1 cellular context compared by ENCODE assay signal in the genomic region with DNA sequence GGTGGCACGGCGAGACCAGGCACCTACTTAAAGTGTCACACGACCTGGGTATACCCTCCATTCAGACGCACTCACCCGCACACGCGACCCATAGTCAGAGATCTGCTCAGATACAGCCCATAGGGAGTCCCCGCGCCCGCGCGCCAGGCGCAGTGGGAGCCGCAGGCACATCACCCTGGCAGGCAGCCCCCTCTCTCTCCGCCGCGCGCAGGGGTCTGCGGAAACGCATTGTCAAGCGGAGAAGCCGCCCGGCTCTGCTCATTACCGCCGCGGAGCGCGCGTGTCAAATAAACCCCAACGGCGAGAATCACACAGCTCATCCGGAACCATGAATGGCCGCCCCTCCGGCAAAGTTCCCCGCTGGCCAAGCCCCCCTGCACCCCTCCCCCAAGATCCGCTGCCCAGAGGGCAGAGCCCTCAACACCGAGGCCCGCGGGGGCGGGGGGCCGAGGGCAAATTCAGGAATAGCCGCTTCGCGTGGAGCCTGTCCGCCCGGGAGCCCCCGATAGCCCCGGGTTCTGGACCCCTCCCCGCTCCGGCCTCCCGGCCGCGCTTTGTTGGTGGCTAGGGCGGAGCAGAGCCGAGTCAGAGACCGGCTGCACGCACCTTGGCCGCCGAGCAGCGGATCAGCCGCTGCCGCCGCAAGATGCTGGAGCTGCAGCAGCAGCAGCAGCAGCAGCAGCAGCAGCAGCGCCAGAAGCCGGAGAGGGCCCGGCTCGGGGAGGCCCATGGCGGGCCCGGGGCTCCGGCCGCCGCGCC.
TF ChIP-seq lines count a peak whose summit lies in the region.

No MANE protein-coding gene starts in this region.

TF ChIP-seq in HepG2, 621 proteins besides CTCF, POLR2A, EP300 and RAD21 (continued from another document and continues in another):
- TF ChIP-seq, protein P1, sequence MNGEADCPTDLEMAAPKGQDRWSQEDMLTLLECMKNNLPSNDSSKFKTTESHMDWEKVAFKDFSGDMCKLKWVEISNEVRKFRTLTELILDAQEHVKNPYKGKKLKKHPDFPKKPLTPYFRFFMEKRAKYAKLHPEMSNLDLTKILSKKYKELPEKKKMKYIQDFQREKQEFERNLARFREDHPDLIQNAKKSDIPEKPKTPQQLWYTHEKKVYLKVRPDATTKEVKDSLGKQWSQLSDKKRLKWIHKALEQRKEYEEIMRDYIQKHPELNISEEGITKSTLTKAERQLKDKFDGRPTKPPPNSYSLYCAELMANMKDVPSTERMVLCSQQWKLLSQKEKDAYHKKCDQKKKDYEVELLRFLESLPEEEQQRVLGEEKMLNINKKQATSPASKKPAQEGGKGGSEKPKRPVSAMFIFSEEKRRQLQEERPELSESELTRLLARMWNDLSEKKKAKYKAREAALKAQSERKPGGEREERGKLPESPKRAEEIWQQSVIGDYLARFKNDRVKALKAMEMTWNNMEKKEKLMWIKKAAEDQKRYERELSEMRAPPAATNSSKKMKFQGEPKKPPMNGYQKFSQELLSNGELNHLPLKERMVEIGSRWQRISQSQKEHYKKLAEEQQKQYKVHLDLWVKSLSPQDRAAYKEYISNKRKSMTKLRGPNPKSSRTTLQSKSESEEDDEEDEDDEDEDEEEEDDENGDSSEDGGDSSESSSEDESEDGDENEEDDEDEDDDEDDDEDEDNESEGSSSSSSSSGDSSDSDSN (CRISPR knock-in tag; IDR thresholded peaks at IDR 0.05): peak; percentile 26; the same call in 1 of the 2 replicates
- TF ChIP-seq NBN (conservative IDR thresholded peaks at IDR 0.05) (no peak), SALL2 (CRISPR knock-in tag; IDR thresholded peaks at IDR 0.05) (peak; percentile 7; the same call in 1 of the 2 replicates), ZNF557 (CRISPR knock-in tag; IDR thresholded peaks at IDR 0.05) (no peak), GATAD1 (CRISPR knock-in tag; IDR thresholded peaks at IDR 0.05) (no peak), HOXD1 (CRISPR knock-in tag; IDR thresholded peaks at IDR 0.05) (no peak), ZNF33A (CRISPR knock-in tag; IDR thresholded peaks at IDR 0.05; ENCODE audit: borderline replicate concordance) (no peak), ZNF30 (CRISPR knock-in tag; IDR thresholded peaks at IDR 0.05) (no peak), ZNF264 (CRISPR knock-in tag; IDR thresholded peaks at IDR 0.05) (no peak), ZNF562 (CRISPR knock-in tag; IDR thresholded peaks at IDR 0.05; ENCODE audit: borderline replicate concordance) (no peak), FOXK2 (IDR thresholded peaks at IDR 0.05) (no peak), TBP (CRISPR knock-in tag; IDR thresholded peaks at IDR 0.05) (no peak), ZNF263 (CRISPR knock-in tag; IDR thresholded peaks at IDR 0.05) (no peak), ZNF354B (CRISPR knock-in tag; IDR thresholded peaks at IDR 0.05) (no peak), ZFP36L2 (CRISPR knock-in tag; IDR thresholded peaks at IDR 0.05) (no peak), CHCHD3 (CRISPR knock-in tag; IDR thresholded peaks at IDR 0.05) (no peak), HNRNPLL (IDR thresholded peaks at IDR 0.05; ENCODE audit: low read depth, low read length, poor library complexity, severe bottlenecking) (peak; percentile 53), MIER3 (CRISPR knock-in tag; IDR thresholded peaks at IDR 0.05; ENCODE audit: borderline replicate concordance) (no peak), ZNF839 (CRISPR knock-in tag; IDR thresholded peaks at IDR 0.05; ENCODE audit: borderline replicate concordance) (no peak), ZNF556 (CRISPR knock-in tag; IDR thresholded peaks at IDR 0.05; ENCODE audit: borderline replicate concordance) (0 out of 2 replicates have a peak, but pooled peaks have one; percentile 31), ZFX (CRISPR knock-in tag; IDR thresholded peaks at IDR 0.05; ENCODE audit: low read depth) (no peak; the same call in 1 of the 2 replicates)
- TF ChIP-seq, protein P2, sequence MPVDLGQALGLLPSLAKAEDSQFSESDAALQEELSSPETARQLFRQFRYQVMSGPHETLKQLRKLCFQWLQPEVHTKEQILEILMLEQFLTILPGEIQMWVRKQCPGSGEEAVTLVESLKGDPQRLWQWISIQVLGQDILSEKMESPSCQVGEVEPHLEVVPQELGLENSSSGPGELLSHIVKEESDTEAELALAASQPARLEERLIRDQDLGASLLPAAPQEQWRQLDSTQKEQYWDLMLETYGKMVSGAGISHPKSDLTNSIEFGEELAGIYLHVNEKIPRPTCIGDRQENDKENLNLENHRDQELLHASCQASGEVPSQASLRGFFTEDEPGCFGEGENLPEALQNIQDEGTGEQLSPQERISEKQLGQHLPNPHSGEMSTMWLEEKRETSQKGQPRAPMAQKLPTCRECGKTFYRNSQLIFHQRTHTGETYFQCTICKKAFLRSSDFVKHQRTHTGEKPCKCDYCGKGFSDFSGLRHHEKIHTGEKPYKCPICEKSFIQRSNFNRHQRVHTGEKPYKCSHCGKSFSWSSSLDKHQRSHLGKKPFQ (CRISPR knock-in tag; IDR thresholded peaks at IDR 0.05; ENCODE audit: insufficient replicate concordance): no peak
- TF ChIP-seq, protein P3, sequence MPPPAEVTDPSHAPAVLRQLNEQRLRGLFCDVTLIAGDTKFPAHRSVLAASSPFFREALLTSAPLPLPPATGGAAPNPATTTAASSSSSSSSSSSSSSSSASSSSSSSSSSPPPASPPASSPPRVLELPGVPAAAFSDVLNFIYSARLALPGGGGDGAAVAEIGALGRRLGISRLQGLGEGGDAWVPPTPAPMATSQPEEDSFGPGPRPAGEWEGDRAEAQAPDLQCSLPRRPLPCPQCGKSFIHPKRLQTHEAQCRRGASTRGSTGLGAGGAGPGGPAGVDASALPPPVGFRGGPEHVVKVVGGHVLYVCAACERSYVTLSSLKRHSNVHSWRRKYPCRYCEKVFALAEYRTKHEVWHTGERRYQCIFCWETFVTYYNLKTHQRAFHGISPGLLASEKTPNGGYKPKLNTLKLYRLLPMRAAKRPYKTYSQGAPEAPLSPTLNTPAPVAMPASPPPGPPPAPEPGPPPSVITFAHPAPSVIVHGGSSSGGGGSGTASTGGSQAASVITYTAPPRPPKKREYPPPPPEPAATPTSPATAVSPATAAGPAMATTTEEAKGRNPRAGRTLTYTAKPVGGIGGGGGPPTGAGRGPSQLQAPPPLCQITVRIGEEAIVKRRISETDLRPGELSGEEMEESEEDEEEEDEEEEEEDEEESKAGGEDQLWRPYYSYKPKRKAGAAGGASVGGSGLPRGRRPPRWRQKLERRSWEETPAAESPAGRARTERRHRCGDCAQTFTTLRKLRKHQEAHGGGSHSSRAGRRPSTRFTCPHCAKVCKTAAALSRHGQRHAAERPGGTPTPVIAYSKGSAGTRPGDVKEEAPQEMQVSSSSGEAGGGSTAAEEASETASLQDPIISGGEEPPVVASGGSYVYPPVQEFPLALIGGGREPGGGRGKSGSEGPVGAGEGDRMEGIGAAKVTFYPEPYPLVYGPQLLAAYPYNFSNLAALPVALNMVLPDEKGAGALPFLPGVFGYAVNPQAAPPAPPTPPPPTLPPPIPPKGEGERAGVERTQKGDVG (CRISPR knock-in tag; IDR thresholded peaks at IDR 0.05; ENCODE audit: borderline replicate concordance): no peak
- TF ChIP-seq, protein P4, sequence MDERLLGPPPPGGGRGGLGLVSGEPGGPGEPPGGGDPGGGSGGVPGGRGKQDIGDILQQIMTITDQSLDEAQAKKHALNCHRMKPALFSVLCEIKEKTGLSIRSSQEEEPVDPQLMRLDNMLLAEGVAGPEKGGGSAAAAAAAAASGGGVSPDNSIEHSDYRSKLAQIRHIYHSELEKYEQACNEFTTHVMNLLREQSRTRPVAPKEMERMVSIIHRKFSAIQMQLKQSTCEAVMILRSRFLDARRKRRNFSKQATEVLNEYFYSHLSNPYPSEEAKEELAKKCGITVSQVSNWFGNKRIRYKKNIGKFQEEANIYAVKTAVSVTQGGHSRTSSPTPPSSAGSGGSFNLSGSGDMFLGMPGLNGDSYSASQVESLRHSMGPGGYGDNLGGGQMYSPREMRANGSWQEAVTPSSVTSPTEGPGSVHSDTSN (CRISPR knock-in tag; IDR thresholded peaks at IDR 0.05): no peak
- TF ChIP-seq, protein P5, sequence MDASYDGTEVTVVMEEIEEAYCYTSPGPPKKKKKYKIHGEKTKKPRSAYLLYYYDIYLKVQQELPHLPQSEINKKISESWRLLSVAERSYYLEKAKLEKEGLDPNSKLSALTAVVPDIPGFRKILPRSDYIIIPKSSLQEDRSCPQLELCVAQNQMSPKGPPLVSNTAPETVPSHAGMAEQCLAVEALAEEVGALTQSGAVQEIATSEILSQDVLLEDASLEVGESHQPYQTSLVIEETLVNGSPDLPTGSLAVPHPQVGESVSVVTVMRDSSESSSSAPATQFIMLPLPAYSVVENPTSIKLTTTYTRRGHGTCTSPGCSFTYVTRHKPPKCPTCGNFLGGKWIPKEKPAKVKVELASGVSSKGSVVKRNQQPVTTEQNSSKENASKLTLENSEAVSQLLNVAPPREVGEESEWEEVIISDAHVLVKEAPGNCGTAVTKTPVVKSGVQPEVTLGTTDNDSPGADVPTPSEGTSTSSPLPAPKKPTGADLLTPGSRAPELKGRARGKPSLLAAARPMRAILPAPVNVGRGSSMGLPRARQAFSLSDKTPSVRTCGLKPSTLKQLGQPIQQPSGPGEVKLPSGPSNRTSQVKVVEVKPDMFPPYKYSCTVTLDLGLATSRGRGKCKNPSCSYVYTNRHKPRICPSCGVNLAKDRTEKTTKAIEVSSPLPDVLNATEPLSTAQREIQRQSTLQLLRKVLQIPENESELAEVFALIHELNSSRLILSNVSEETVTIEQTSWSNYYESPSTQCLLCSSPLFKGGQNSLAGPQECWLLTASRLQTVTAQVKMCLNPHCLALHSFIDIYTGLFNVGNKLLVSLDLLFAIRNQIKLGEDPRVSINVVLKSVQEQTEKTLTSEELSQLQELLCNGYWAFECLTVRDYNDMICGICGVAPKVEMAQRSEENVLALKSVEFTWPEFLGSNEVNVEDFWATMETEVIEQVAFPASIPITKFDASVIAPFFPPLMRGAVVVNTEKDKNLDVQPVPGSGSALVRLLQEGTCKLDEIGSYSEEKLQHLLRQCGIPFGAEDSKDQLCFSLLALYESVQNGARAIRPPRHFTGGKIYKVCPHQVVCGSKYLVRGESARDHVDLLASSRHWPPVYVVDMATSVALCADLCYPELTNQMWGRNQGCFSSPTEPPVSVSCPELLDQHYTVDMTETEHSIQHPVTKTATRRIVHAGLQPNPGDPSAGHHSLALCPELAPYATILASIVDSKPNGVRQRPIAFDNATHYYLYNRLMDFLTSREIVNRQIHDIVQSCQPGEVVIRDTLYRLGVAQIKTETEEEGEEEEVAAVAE (CRISPR knock-in tag; IDR thresholded peaks at IDR 0.05; ENCODE audit: borderline replicate concordance): no peak
- TF ChIP-seq, protein P6, sequence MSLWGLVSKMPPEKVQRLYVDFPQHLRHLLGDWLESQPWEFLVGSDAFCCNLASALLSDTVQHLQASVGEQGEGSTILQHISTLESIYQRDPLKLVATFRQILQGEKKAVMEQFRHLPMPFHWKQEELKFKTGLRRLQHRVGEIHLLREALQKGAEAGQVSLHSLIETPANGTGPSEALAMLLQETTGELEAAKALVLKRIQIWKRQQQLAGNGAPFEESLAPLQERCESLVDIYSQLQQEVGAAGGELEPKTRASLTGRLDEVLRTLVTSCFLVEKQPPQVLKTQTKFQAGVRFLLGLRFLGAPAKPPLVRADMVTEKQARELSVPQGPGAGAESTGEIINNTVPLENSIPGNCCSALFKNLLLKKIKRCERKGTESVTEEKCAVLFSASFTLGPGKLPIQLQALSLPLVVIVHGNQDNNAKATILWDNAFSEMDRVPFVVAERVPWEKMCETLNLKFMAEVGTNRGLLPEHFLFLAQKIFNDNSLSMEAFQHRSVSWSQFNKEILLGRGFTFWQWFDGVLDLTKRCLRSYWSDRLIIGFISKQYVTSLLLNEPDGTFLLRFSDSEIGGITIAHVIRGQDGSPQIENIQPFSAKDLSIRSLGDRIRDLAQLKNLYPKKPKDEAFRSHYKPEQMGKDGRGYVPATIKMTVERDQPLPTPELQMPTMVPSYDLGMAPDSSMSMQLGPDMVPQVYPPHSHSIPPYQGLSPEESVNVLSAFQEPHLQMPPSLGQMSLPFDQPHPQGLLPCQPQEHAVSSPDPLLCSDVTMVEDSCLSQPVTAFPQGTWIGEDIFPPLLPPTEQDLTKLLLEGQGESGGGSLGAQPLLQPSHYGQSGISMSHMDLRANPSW (CRISPR knock-in tag; IDR thresholded peaks at IDR 0.05; ENCODE audit: borderline replicate concordance): no peak
- TF ChIP-seq, protein P7, sequence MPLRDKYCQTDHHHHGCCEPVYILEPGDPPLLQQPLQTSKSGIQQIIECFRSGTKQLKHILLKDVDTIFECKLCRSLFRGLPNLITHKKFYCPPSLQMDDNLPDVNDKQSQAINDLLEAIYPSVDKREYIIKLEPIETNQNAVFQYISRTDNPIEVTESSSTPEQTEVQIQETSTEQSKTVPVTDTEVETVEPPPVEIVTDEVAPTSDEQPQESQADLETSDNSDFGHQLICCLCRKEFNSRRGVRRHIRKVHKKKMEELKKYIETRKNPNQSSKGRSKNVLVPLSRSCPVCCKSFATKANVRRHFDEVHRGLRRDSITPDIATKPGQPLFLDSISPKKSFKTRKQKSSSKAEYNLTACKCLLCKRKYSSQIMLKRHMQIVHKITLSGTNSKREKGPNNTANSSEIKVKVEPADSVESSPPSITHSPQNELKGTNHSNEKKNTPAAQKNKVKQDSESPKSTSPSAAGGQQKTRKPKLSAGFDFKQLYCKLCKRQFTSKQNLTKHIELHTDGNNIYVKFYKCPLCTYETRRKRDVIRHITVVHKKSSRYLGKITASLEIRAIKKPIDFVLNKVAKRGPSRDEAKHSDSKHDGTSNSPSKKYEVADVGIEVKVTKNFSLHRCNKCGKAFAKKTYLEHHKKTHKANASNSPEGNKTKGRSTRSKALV (CRISPR knock-in tag; IDR thresholded peaks at IDR 0.05): no peak; the same call in 1 of the 2 replicates
- TF ChIP-seq, protein P8, sequence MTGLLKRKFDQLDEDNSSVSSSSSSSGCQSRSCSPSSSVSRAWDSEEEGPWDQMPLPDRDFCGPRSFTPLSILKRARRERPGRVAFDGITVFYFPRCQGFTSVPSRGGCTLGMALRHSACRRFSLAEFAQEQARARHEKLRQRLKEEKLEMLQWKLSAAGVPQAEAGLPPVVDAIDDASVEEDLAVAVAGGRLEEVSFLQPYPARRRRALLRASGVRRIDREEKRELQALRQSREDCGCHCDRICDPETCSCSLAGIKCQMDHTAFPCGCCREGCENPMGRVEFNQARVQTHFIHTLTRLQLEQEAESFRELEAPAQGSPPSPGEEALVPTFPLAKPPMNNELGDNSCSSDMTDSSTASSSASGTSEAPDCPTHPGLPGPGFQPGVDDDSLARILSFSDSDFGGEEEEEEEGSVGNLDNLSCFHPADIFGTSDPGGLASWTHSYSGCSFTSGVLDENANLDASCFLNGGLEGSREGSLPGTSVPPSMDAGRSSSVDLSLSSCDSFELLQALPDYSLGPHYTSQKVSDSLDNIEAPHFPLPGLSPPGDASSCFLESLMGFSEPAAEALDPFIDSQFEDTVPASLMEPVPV (CRISPR knock-in tag; IDR thresholded peaks at IDR 0.05): no peak
- TF ChIP-seq, protein P9, sequence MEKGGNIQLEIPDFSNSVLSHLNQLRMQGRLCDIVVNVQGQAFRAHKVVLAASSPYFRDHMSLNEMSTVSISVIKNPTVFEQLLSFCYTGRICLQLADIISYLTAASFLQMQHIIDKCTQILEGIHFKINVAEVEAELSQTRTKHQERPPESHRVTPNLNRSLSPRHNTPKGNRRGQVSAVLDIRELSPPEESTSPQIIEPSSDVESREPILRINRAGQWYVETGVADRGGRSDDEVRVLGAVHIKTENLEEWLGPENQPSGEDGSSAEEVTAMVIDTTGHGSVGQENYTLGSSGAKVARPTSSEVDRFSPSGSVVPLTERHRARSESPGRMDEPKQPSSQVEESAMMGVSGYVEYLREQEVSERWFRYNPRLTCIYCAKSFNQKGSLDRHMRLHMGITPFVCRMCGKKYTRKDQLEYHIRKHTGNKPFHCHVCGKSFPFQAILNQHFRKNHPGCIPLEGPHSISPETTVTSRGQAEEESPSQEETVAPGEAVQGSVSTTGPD (CRISPR knock-in tag; IDR thresholded peaks at IDR 0.05): no peak
